In genomic region chr3:174425422-174425821, GRCh38 we compare ENCODE assay signal across 19 cellular contexts.
"Had no signal": no experiment of that assay in that cellular context is flagged by ENCODE, and none has a peak within 500 bp of the region (broad histone marks: within the 10 kb centered on the region; RNA-seq: fewer than 3 reads in every experiment).

No MANE protein-coding gene starts in this region.

- H3K27ac ChIP-seq: colonic mucosa, esophagus muscularis mucosa, gastrocnemius medialis, heart right ventricle, left lung, lower lobe of right lung had no signal

- ATAC-seq: effector memory CD8-positive, alpha-beta T cell; gastrocnemius medialis; heart right ventricle; left cardiac atrium; left lung; left ventricle myocardium superior; lower lobe of right lung; mucosa of descending colon; naive thymus-derived CD8-positive, alpha-beta T cell had no signal

- H3K36me3 ChIP-seq: colonic mucosa, esophagus muscularis mucosa, gastrocnemius medialis, heart right ventricle, left lung, lower lobe of right lung had no signal

- H3K27me3 ChIP-seq: colonic mucosa, esophagus muscularis mucosa, gastrocnemius medialis, heart right ventricle, left lung had no signal

- DNase-seq: colonic mucosa; cortex of kidney; effector CD8-positive, alpha-beta T cell; effector memory CD8-positive, alpha-beta T cell; endodermal cell; gastrocnemius medialis; glutamatergic neuron; head of caudate nucleus; heart right ventricle; hippocampal formation; left cardiac atrium; left lung; left ventricle myocardium superior; lower lobe of right lung; mesenchymal stem cell; mucosa of descending colon; naive B cell; naive thymus-derived CD8-positive, alpha-beta T cell had no signal

- H3K9me3 ChIP-seq: colonic mucosa, esophagus muscularis mucosa, gastrocnemius medialis, heart right ventricle, left lung, lower lobe of right lung, mucosa of descending colon had no signal

- H3K4me3 ChIP-seq: colonic mucosa, esophagus muscularis mucosa, gastrocnemius medialis, heart right ventricle, left lung, lower lobe of right lung, mucosa of descending colon had no signal

- H3K4me1 ChIP-seq: colonic mucosa, esophagus muscularis mucosa, gastrocnemius medialis, left lung, lower lobe of right lung had no signal
